Comparison of ENCODE assay signal across 37 cellular contexts in the genomic region with DNA sequence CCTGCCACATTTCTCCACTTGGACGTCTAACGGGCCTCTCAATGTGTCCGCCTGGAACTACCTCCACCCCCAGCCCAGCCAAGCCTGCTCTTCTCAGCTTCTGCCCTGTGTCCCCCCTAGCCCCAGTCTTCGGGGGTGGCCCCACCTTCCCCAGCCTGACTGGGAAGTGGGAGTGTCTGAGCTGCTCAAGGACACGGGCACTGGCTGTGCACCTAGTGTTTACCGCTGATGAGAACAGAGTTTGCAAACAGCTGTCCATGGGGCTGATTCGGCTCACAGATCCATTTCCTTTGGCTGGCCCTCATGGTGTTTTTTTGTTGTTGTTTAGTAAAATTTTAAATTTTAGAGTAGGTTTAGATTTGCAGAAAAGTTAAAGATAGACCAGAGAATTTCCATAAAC.
"Had no signal": no experiment of that assay in that cellular context is flagged by ENCODE, and none has a peak within 500 bp of the region (broad histone marks: within the 10 kb centered on the region; RNA-seq: fewer than 3 reads in every experiment).

No MANE protein-coding gene starts in this region.

- H3K4me1 Mint-ChIP-seq: activated B cell treated with CpG ODN at 0.5 μM for 24 hours; activated naive CD4-positive, alpha-beta T cell treated with anti-CD3 and anti-CD28 coated beads, Interleukin-2, amount 50 U/mL, for 24 hours; activated T-helper 17 cell treated with anti-CD3 and anti-CD28 coated beads, Interleukin-2, amount 50 U/mL, for 72 hours; central memory CD8-positive, alpha-beta T cell had no signal

- H3K9me3 Mint-ChIP-seq: activated B cell treated with CpG ODN at 0.5 μM for 24 hours; activated CD4-positive, alpha-beta memory T cell treated with anti-CD3 and anti-CD28 coated beads for 36 hours; activated CD4-positive, alpha-beta T cell treated with anti-CD3 and anti-CD28 coated beads, Interleukin-2, amount 10 ng/mL, durations not matched to agents 24 days and 14 days; activated CD8-positive, alpha-beta T cell treated with anti-CD3 and anti-CD28 coated beads for 36 hours; activated naive CD4-positive, alpha-beta T cell treated with anti-CD3 and anti-CD28 coated beads for 36 hours; activated naive CD4-positive, alpha-beta T cell treated with anti-CD3 and anti-CD28 coated beads, Interleukin-2, amount 50 U/mL, for 24 hours; activated naive CD8-positive, alpha-beta T cell treated with anti-CD3 and anti-CD28 coated beads, Interleukin-2, amount 10 ng/mL, durations not matched to agents 7 days and 5 days; activated naive CD8-positive, alpha-beta T cell treated with anti-CD3 and anti-CD28 coated beads, Interleukin-2, amount 50 U/mL, for 24 hours; activated T-cell treated with anti-CD3 and anti-CD28 coated beads, Interleukin-2, amount 50 U/mL, for 4 hours; activated T-cell treated with anti-CD3 and anti-CD28 coated beads, Interleukin-2, amount 50 U/mL, for 72 hours; activated T-helper 1 cell treated with anti-CD3 and anti-CD28 coated beads, Interleukin-12 subunit alpha, Interleukin-12 subunit beta, Interleukin-2, Interleukin-4 antibody, amounts not matched to agents 30 ng/mL and 10 ng/mL and 1 ng/mL, durations not matched to agents 14 hours and 24 hours and 36 hours; activated T-helper 17 cell treated with anti-CD3 and anti-CD28 coated beads, Interleukin-2, amount 50 U/mL, for 72 hours; brain; central memory CD8-positive, alpha-beta T cell; T-helper 1 cell treated with Interleukin-12 subunit alpha and Interleukin-12 subunit beta and Interleukin-4 antibody, amounts not matched to agents 30 μg/mL and 1 μg/mL, for 36 hours; T-helper 2 cell treated with Interferon-gamma antibody and Interleukin-4, amounts not matched to agents 5 μg/mL and 100 μg/mL, for 36 hours had no signal

- H3K36me3 Mint-ChIP-seq: activated CD4-positive, alpha-beta memory T cell treated with anti-CD3 and anti-CD28 coated beads for 36 hours; activated naive CD4-positive, alpha-beta T cell treated with anti-CD3 and anti-CD28 coated beads, Interleukin-2, amount 50 U/mL, for 24 hours; activated naive CD8-positive, alpha-beta T cell; activated naive CD8-positive, alpha-beta T cell treated with anti-CD3 and anti-CD28 coated beads, Interleukin-2, amount 10 ng/mL, durations not matched to agents 7 days and 5 days; brain had no signal

- H3K36me3 ChIP-seq: ascending aorta, cardiac muscle cell had no signal

- ATAC-seq: activated CD8-positive, alpha-beta T cell treated with anti-CD3 and anti-CD28 coated beads for 36 hours; activated naive CD8-positive, alpha-beta T cell treated with anti-CD3 and anti-CD28 coated beads, Interleukin-2, amount 50 U/mL, for 24 hours; activated T-cell treated with anti-CD3 and anti-CD28 coated beads, Interleukin-2, amount 50 U/mL, for 4 hours; activated T-cell treated with anti-CD3 and anti-CD28 coated beads, Interleukin-2, amount 50 U/mL, for 72 hours had no signal

- H3K4me3 Mint-ChIP-seq: activated B cell treated with CpG ODN at 0.5 μM for 24 hours; activated CD4-positive, alpha-beta memory T cell treated with anti-CD3 and anti-CD28 coated beads for 36 hours; activated CD4-positive, alpha-beta T cell treated with anti-CD3 and anti-CD28 coated beads, Interleukin-2, amount 10 ng/mL, durations not matched to agents 24 days and 14 days; activated CD8-positive, alpha-beta T cell treated with anti-CD3 and anti-CD28 coated beads for 36 hours; activated naive CD4-positive, alpha-beta T cell treated with anti-CD3 and anti-CD28 coated beads for 36 hours; activated naive CD4-positive, alpha-beta T cell treated with anti-CD3 and anti-CD28 coated beads, Interleukin-2, amount 50 U/mL, for 24 hours; activated naive CD8-positive, alpha-beta T cell; activated naive CD8-positive, alpha-beta T cell treated with anti-CD3 and anti-CD28 coated beads, Interleukin-2, amount 10 ng/mL, durations not matched to agents 7 days and 5 days; activated naive CD8-positive, alpha-beta T cell treated with anti-CD3 and anti-CD28 coated beads, Interleukin-2, amount 50 U/mL, for 24 hours; activated T-cell treated with anti-CD3 and anti-CD28 coated beads, Interleukin-2, amount 50 U/mL, for 4 hours; activated T-cell treated with anti-CD3 and anti-CD28 coated beads, Interleukin-2, amount 50 U/mL, for 72 hours; activated T-helper 1 cell treated with anti-CD3 and anti-CD28 coated beads, Interleukin-12 subunit alpha, Interleukin-12 subunit beta, Interleukin-2, Interleukin-4 antibody, amounts not matched to agents 30 ng/mL and 10 ng/mL and 1 ng/mL, durations not matched to agents 14 hours and 24 hours and 36 hours; activated T-helper 17 cell treated with anti-CD3 and anti-CD28 coated beads, Interleukin-2, amount 50 U/mL, for 72 hours; brain; central memory CD8-positive, alpha-beta T cell; T-helper 1 cell treated with Interleukin-12 subunit alpha and Interleukin-12 subunit beta and Interleukin-4 antibody, amounts not matched to agents 30 μg/mL and 1 μg/mL, for 36 hours; T-helper 2 cell treated with Interferon-gamma antibody and Interleukin-4, amounts not matched to agents 5 μg/mL and 100 μg/mL, for 36 hours had no signal

- H3K27ac ChIP-seq: ascending aorta, cardiac muscle cell, VCaP had no signal

- H3K4me1 ChIP-seq: ascending aorta had no signal

- DNase-seq: activated B cell treated with CpG ODN at 0.5 μM for 24 hours; activated CD4-positive, alpha-beta memory T cell treated with anti-CD3 and anti-CD28 coated beads for 36 hours; activated CD4-positive, alpha-beta T cell treated with anti-CD3 and anti-CD28 coated beads for 4 hours; activated CD4-positive, alpha-beta T cell treated with anti-CD3 and anti-CD28 coated beads, Interleukin-2, amount 10 ng/mL, durations not matched to agents 24 days and 14 days; activated CD4-positive, alpha-beta T cell treated with anti-CD3 and anti-CD28 coated beads, Interleukin-2, amount 50 U/mL, for 1 hour; activated CD4-positive, alpha-beta T cell treated with anti-CD3 and anti-CD28 coated beads, Interleukin-2, amount 50 U/mL, for 4 hours; activated CD4-positive, CD25-positive, alpha-beta regulatory T cell treated with anti-CD3 and anti-CD28 coated beads, Interleukin-2, amount 50 U/mL, for 72 hours; activated CD8-positive, alpha-beta memory T cell treated with anti-CD3 and anti-CD28 coated beads, Interleukin-2, amount 50 U/mL, for 4 hours; activated effector memory CD4-positive, alpha-beta T cell treated with anti-CD3 and anti-CD28 coated beads, Interleukin-2, amount 50 U/mL, for 16 hours; activated gamma-delta T cell treated with Interleukin-2 at 50 U/mL for 16 hours; activated naive CD4-positive, alpha-beta T cell; activated naive CD4-positive, alpha-beta T cell treated with anti-CD3 and anti-CD28 coated beads for 36 hours; activated naive CD8-positive, alpha-beta T cell treated with anti-CD3 and anti-CD28 coated beads, Interleukin-2, amount 10 ng/mL, durations not matched to agents 7 days and 5 days; activated naive CD8-positive, alpha-beta T cell treated with anti-CD3 and anti-CD28 coated beads, Interleukin-2, amount 50 U/mL, for 24 hours; activated T-cell treated with anti-CD3 and anti-CD28 coated beads for 4 hours; activated T-cell treated with anti-CD3 and anti-CD28 coated beads, Interleukin-2, amount 50 U/mL, for 1 hour; activated T-cell treated with anti-CD3 and anti-CD28 coated beads, Interleukin-2, amount 50 U/mL, for 4 hours; activated T-cell treated with anti-CD3 and anti-CD28 coated beads, Interleukin-2, amount 50 U/mL, for 72 hours; amygdala; anterior cingulate cortex; caudate nucleus; cerebellar nuclear complex; T-helper 2 cell; T-helper 9 cell had no signal

- H3K27me3 ChIP-seq: ascending aorta had no signal

- H3K4me3 ChIP-seq: ascending aorta, cardiac muscle cell had no signal

- H3K9me3 ChIP-seq: ascending aorta had no signal

- H3K27ac Mint-ChIP-seq: activated B cell treated with CpG ODN at 0.5 μM for 24 hours; activated CD4-positive, alpha-beta memory T cell treated with anti-CD3 and anti-CD28 coated beads for 36 hours; activated CD4-positive, alpha-beta T cell treated with anti-CD3 and anti-CD28 coated beads, Interleukin-2, amount 10 ng/mL, durations not matched to agents 24 days and 14 days; activated CD8-positive, alpha-beta T cell treated with anti-CD3 and anti-CD28 coated beads for 36 hours; activated naive CD4-positive, alpha-beta T cell treated with anti-CD3 and anti-CD28 coated beads for 36 hours; activated naive CD8-positive, alpha-beta T cell; activated naive CD8-positive, alpha-beta T cell treated with anti-CD3 and anti-CD28 coated beads, Interleukin-2, amount 10 ng/mL, durations not matched to agents 7 days and 5 days; activated naive CD8-positive, alpha-beta T cell treated with anti-CD3 and anti-CD28 coated beads, Interleukin-2, amount 50 U/mL, for 24 hours; activated T-cell treated with anti-CD3 and anti-CD28 coated beads, Interleukin-2, amount 50 U/mL, for 72 hours; activated T-helper 1 cell treated with anti-CD3 and anti-CD28 coated beads, Interleukin-12 subunit alpha, Interleukin-12 subunit beta, Interleukin-2, Interleukin-4 antibody, amounts not matched to agents 30 ng/mL and 10 ng/mL and 1 ng/mL, durations not matched to agents 14 hours and 24 hours and 36 hours; activated T-helper 17 cell treated with anti-CD3 and anti-CD28 coated beads, Interleukin-2, amount 50 U/mL, for 72 hours; brain; T-helper 1 cell treated with Interleukin-12 subunit alpha and Interleukin-12 subunit beta and Interleukin-4 antibody, amounts not matched to agents 30 μg/mL and 1 μg/mL, for 36 hours; T-helper 2 cell treated with Interferon-gamma antibody and Interleukin-4, amounts not matched to agents 5 μg/mL and 100 μg/mL, for 36 hours had no signal

- FAIRE-seq: TTC549 had no signal
